32 cellular contexts compared by ENCODE assay signal in genomic region chr11:41099654-41100053, GRCh38.
"Had no signal": no experiment of that assay in that cellular context is flagged by ENCODE, and none has a peak within 500 bp of the region (broad histone marks: within the 10 kb centered on the region; RNA-seq: fewer than 3 reads in every experiment).

No MANE protein-coding gene starts in this region.

- H3K36me3 ChIP-seq: MG63, SJCRH30 had no signal

- H3K4me1 Mint-ChIP-seq: T-cell had no signal

- H3K36me3 Mint-ChIP-seq: T-cell had no signal

- FAIRE-seq: RCC 7860 had no signal

- H3K4me3 ChIP-seq: MG63, PC-9, SJCRH30, SK-N-MC had no signal

- H3K27ac Mint-ChIP-seq: T-cell had no signal

- H2AFZ ChIP-seq: PC-9 had no signal

- ATAC-seq: Panc1, Right ventricle myocardium inferior, SK-N-SH treated with all-trans-retinoic acid at 6 μM for 48 hours, T-cell had no signal

- H3K27me3 Mint-ChIP-seq: T-cell had no signal

- DNase-seq: Kasumi-1, KG1, NCI-H1092, NCI-H1105, NCI-H1417 treated with DMSO at 0.1 percent for 48 hours, NCI-H1436 treated with DMSO at 0.1 percent for 48 hours, NCI-H1694 treated with DMSO at 0.1 percent for 48 hours, NCI-H187 treated with DMSO at 0.1 percent for 48 hours, NCI-H2029 treated with DMSO at 0.1 percent for 48 hours, NCI-H2081 treated with DMSO at 0.1 percent for 48 hours, NCI-H2107, NCI-H2171, NCI-H226, NCI-H446 treated with DMSO at 0.1 percent for 48 hours, NCI-H510A, NCI-H524, NCI-H526, NCI-H69, NCI-H748 treated with DMSO at 0.1 percent for 48 hours, NCI-H82, PC-9, SHP77, SIG-M5, SJCRH30, T-cell had no signal

- H3K4me1 ChIP-seq: SJCRH30 had no signal

- H3K4me2 ChIP-seq: PC-9 had no signal

- H3K4me3 Mint-ChIP-seq: T-cell had no signal

- H3K27ac ChIP-seq: PC-9, RWPE1, SJCRH30, SK-N-MC had no signal

- H3K9me3 ChIP-seq: SJCRH30 had no signal

- H3K27me3 ChIP-seq: MG63, SJCRH30 had no signal
